Comparison of ENCODE assay signal across 14 cellular contexts in genomic region chr1:36465731-36466369, GRCh38. TPM values are rescaled to one million over a fixed set of nuclear protein-coding genes. Genes with fewer than 3 reads are reported as not detected.
DNase-seq lines count a peak whose midpoint lies in the region; ATAC-seq and TF ChIP-seq lines count a peak whose summit lies in the region.
"Had no signal": no experiment of that assay in that cellular context is flagged by ENCODE, and none has a peak within 500 bp of the region (broad histone marks: within the 10 kb centered on the region; RNA-seq: fewer than 3 reads in every experiment).

No MANE protein-coding gene starts in this region.

- DNase-seq in AG08396 (ENCODE audit: low spot score) (peak; percentile 51), ELR (ENCODE audit: low read depth) (peak; percentile 49), mesendoderm (peak; percentile 65), A673 (ENCODE audit: low spot score) (no peak), NCI-H2196 (lab: John Stamatoyannopoulos, UW; ENCODE audit: unreplicated experiment) (no peak), NCI-H774 (lab: John Stamatoyannopoulos, UW) (no peak)
- no peak for DNase-seq in activated T-helper 2 cell treated with anti-CD3 and anti-CD28 coated beads, Interferon-gamma antibody, Interleukin-2, Interleukin-4, amounts not matched to agents 10 μg/mL and 5 μg/mL and 100 μg/mL, durations not matched to agents 14 hours and 24 hours and 36 hours (ENCODE audit: low spot score)
- DNase-seq: activated naive CD4-positive, alpha-beta T cell treated with Interleukin-2 at 50 U/mL for 16 hours; CD4-positive, alpha-beta T cell; glutamatergic neuron had no signal

- H3K9me3 Mint-ChIP-seq in activated T-helper 2 cell treated with anti-CD3 and anti-CD28 coated beads, Interferon-gamma antibody, Interleukin-2, Interleukin-4, amounts not matched to agents 10 μg/mL and 5 μg/mL and 100 μg/mL, durations not matched to agents 14 hours and 24 hours and 36 hours, result no peaks in the 10 kb centered on the region
- H3K9me3 Mint-ChIP-seq: CD4-positive, alpha-beta T cell had no signal

- no peak overlapping the region for H2BK5ac ChIP-seq in mesendoderm (ENCODE audit: low read length)

- peaks cover 19% of the 10 kb centered on the region for H3K4me1 Mint-ChIP-seq in activated T-helper 2 cell treated with anti-CD3 and anti-CD28 coated beads, Interferon-gamma antibody, Interleukin-2, Interleukin-4, amounts not matched to agents 10 μg/mL and 5 μg/mL and 100 μg/mL, durations not matched to agents 14 hours and 24 hours and 36 hours (ENCODE audit: low read depth)

- H3K36me3 Mint-ChIP-seq in activated T-helper 2 cell treated with anti-CD3 and anti-CD28 coated beads, Interferon-gamma antibody, Interleukin-2, Interleukin-4, amounts not matched to agents 10 μg/mL and 5 μg/mL and 100 μg/mL, durations not matched to agents 14 hours and 24 hours and 36 hours (ENCODE audit: low read depth), result peaks cover 22% of the 10 kb centered on the region

- no peak for ATAC-seq in GM19397 (IDR thresholded peaks at IDR 0.05; ENCODE audit: unreplicated experiment)

- no peak overlapping the region for H3K4me3 Mint-ChIP-seq in activated T-helper 2 cell treated with anti-CD3 and anti-CD28 coated beads, Interferon-gamma antibody, Interleukin-2, Interleukin-4, amounts not matched to agents 10 μg/mL and 5 μg/mL and 100 μg/mL, durations not matched to agents 14 hours and 24 hours and 36 hours (ENCODE audit: low read depth)

- WGBS in mesendoderm (ENCODE audit: extremely low coverage, insufficient coverage, low lambda C conversion rate), result no CpG with 5 or more reads among the region's 4 CpGs

- no peak overlapping the region for H4K5ac ChIP-seq in mesendoderm (ENCODE audit: low read length)

- CTCF ChIA-PET in A673 (lab: Charles Lee), result no interaction called here

- H2BK15ac ChIP-seq in mesendoderm (replicated peaks; ENCODE audit: low read depth), result no peak overlapping the region

- no peak overlapping the region for H4K8ac ChIP-seq in mesendoderm (ENCODE audit: low read depth, low read length)

- POLR2A ChIA-PET in A673 (lab: Charles Lee; ENCODE audit: low non-redundant PET), result no interaction called here

- H3K9me3 ChIP-seq in A673 (ENCODE audit: low read depth, low read length, poor library complexity, severe bottlenecking), result no peaks in the 10 kb centered on the region
- H3K9me3 ChIP-seq: right atrium auricular region, upper lobe of left lung had no signal

- no peak overlapping the region for H3K4me2 ChIP-seq in mesendoderm (ENCODE audit: low read length)

- H3K79me2 ChIP-seq in mesendoderm (ENCODE audit: control insufficient read depth, insufficient read depth, low read length), result peaks cover 3% of the 10 kb centered on the region

- H3K18ac ChIP-seq in mesendoderm (ENCODE audit: low read length), result no peak overlapping the region

- no peaks in the 10 kb centered on the region for H3K27me3 Mint-ChIP-seq in activated T-helper 2 cell treated with anti-CD3 and anti-CD28 coated beads, Interferon-gamma antibody, Interleukin-2, Interleukin-4, amounts not matched to agents 10 μg/mL and 5 μg/mL and 100 μg/mL, durations not matched to agents 14 hours and 24 hours and 36 hours (ENCODE audit: low read depth)
- H3K27me3 Mint-ChIP-seq: CD4-positive, alpha-beta T cell had no signal

- H3K36me3 ChIP-seq in mesendoderm (ENCODE audit: control insufficient read depth, insufficient read depth, low read length), result peaks cover 4% of the 10 kb centered on the region
- H3K36me3 ChIP-seq in A673 (ENCODE audit: insufficient read depth, low read length, poor library complexity, severe bottlenecking), result peaks cover 8% of the 10 kb centered on the region

- H2AK5ac ChIP-seq in mesendoderm (ENCODE audit: low read length), result no peak overlapping the region

- peak overlapping the region; percentile 11 for H3K56ac ChIP-seq in mesendoderm (ENCODE audit: low read length)

- BruUV-seq in A673 (replicated peaks; lab: Mats Ljungman, UMichigan), result no TSS peak

- H3K23ac ChIP-seq in mesendoderm (ENCODE audit: low read length), result no peak overlapping the region

- H3K27ac Mint-ChIP-seq in activated T-helper 2 cell treated with anti-CD3 and anti-CD28 coated beads, Interferon-gamma antibody, Interleukin-2, Interleukin-4, amounts not matched to agents 10 μg/mL and 5 μg/mL and 100 μg/mL, durations not matched to agents 14 hours and 24 hours and 36 hours, result peak overlapping the region; percentile 74

- H3K27me3 ChIP-seq in mesendoderm (ENCODE audit: insufficient read depth, low read length, poor library complexity) (no peaks in the 10 kb centered on the region), A673 (replicated peaks; ENCODE audit: insufficient read depth, low read depth, low read length, poor library complexity) (no peaks in the 10 kb centered on the region)
- H3K27me3 ChIP-seq: right atrium auricular region, upper lobe of left lung had no signal

- H3K4me3 ChIP-seq in mesendoderm (ENCODE audit: low read length) (no peak overlapping the region), A673 (ENCODE audit: low read depth, low read length, poor library complexity, severe bottlenecking) (no peak overlapping the region)
- H3K4me3 ChIP-seq: right atrium auricular region, upper lobe of left lung had no signal

- H2BK120ac ChIP-seq in mesendoderm (ENCODE audit: low read depth, low read length), result no peak overlapping the region

- H3K27ac ChIP-seq in mesendoderm (ENCODE audit: low read depth, low read length) (no peak overlapping the region), A673 (ENCODE audit: low read depth, low read length, poor library complexity, severe bottlenecking) (no peak overlapping the region)

- H3K79me1 ChIP-seq in mesendoderm (ENCODE audit: low read length), result peaks cover 11% of the 10 kb centered on the region

- intact Hi-C loops in activated T-helper 2 cell treated with anti-CD3 and anti-CD28 coated beads, Interferon-gamma antibody, Interleukin-2, Interleukin-4, amounts not matched to agents 10 μg/mL and 5 μg/mL and 100 μg/mL, durations not matched to agents 14 hours and 24 hours and 36 hours (cut with micrococcal nuclease), result no loop called here
- intact Hi-C loops in A673 (cut with micrococcal nuclease; ENCODE audit: unreplicated experiment), result no loop called here

- no peak overlapping the region for H3K9ac ChIP-seq in mesendoderm (ENCODE audit: low read length)

- no peak for TF ChIP-seq CTCF in A673 (conservative IDR thresholded peaks at IDR 0.05; ENCODE audit: low read depth, low read length)

- H3K4me1 ChIP-seq in mesendoderm (ENCODE audit: control insufficient read depth, low read depth, low read length) (peaks cover 5% of the 10 kb centered on the region), A673 (ENCODE audit: insufficient read depth, low read length, poor library complexity, severe bottlenecking) (peaks cover 6% of the 10 kb centered on the region)

- H3K4ac ChIP-seq in mesendoderm (ENCODE audit: low read depth, low read length), result no peak overlapping the region

RNA-seq across cellular contexts. Expression of gene MRPS15, which starts 1.7 kb away (rescaled TPM):
- 117 and 123 TPM in 2 replicates for total RNA-seq in activated T-helper 2 cell treated with anti-CD3 and anti-CD28 coated beads, Interferon-gamma antibody, Interleukin-2, Interleukin-4, amounts not matched to agents 10 μg/mL and 5 μg/mL and 100 μg/mL, durations not matched to agents 14 hours and 24 hours and 36 hours
- 194 TPM for polyA plus RNA-seq in mesendoderm (2013, experiment 1 of 2)
- polyA plus RNA-seq in mesendoderm (2013, experiment 2 of 2), result 195 TPM
- total RNA-seq in A673 (2021), result 140 and 144 TPM in 2 replicates

RNA-seq across cellular contexts. Expression of gene OSCP1, which starts 15.6 kb away (rescaled TPM):
- total RNA-seq in activated T-helper 2 cell treated with anti-CD3 and anti-CD28 coated beads, Interferon-gamma antibody, Interleukin-2, Interleukin-4, amounts not matched to agents 10 μg/mL and 5 μg/mL and 100 μg/mL, durations not matched to agents 14 hours and 24 hours and 36 hours, result 0.59 and 1.2 TPM in 2 replicates
- polyA plus RNA-seq in mesendoderm (2013, experiment 1 of 2), result 1.8 TPM
- polyA plus RNA-seq in mesendoderm (2013, experiment 2 of 2), result 2.2 TPM
- total RNA-seq in A673 (2021), result 5.7 and 10.6 TPM in 2 replicates

RNA-seq across cellular contexts. Expression of gene CSF3R, which starts 16.9 kb away (rescaled TPM):
- 0.11 and 0.62 TPM in 2 replicates for total RNA-seq in activated T-helper 2 cell treated with anti-CD3 and anti-CD28 coated beads, Interferon-gamma antibody, Interleukin-2, Interleukin-4, amounts not matched to agents 10 μg/mL and 5 μg/mL and 100 μg/mL, durations not matched to agents 14 hours and 24 hours and 36 hours
- polyA plus RNA-seq in mesendoderm (2013, experiment 1 of 2), result 0.11 TPM
- polyA plus RNA-seq in mesendoderm (2013, experiment 2 of 2), result 0.31 TPM
- not detected in 2 replicates for total RNA-seq in A673 (2021)
- total RNA-seq: lung microvascular endothelial cell had no signal

Comparison
In these comparisons a context has a peak if more than half of its experiments do, and no peak if none do; other contexts are left out.
1. DNase-seq: peak in AG08396 (single experiment), ELR (single experiment) and mesendoderm (single experiment); none in activated T-helper 2 cell treated with anti-CD3 and anti-CD28 coated beads, Interferon-gamma antibody, Interleukin-2, Interleukin-4, amounts not matched to agents 10 μg/mL and 5 μg/mL and 100 μg/mL, durations not matched to agents 14 hours and 24 hours and 36 hours (single experiment), A673 (single experiment), NCI-H2196 (single experiment) and NCI-H774 (single experiment).